Comparison of ENCODE assay signal across 19 cellular contexts in genomic region chr3:17891139-17891850, GRCh38.
DNase-seq lines count a peak whose midpoint lies in the region; ATAC-seq, FAIRE-seq and TF ChIP-seq lines count a peak whose summit lies in the region.
"Had no signal": no experiment of that assay in that cellular context is flagged by ENCODE, and none has a peak within 500 bp of the region (broad histone marks: within the 10 kb centered on the region; RNA-seq: fewer than 3 reads in every experiment).

No MANE protein-coding gene starts in this region.

- no peak overlapping the region for H3K27ac ChIP-seq in CD4-positive, alpha-beta memory T cell (ENCODE audit: low read depth, low read length)
- H3K27ac ChIP-seq: heart right ventricle, skin epidermis, VCaP had no signal

- no peak for TF ChIP-seq CTCF in astrocyte of the spinal cord (IDR thresholded peaks at IDR 0.05; ENCODE audit: low read depth, low read length)
- TF ChIP-seq CTCF in WTC11 (IDR thresholded peaks at IDR 0.05), result no peak

- DNase-seq in A172 (ENCODE audit: low spot score) (peak; percentile 19), H54 (ENCODE audit: insufficient read length, low spot score) (no peak), astrocyte of the spinal cord (ENCODE audit: low read depth, low spot score) (peak; percentile 17), cardiac septum (ENCODE audit: low spot score) (no peak), WTC11 (ENCODE audit: low spot score) (no peak), NK-92 (lab: John Stamatoyannopoulos, UW; ENCODE audit: unreplicated experiment) (no peak)
- no peak for DNase-seq in CD4-positive, alpha-beta memory T cell
- DNase-seq: activated CD8-positive, alpha-beta T cell treated with anti-CD3 and anti-CD28 coated beads for 36 hours; heart right ventricle; NCI-H2029; NCI-H524 treated with DMSO at 0.1 percent for 48 hours; stimulated activated naive CD4-positive, alpha-beta T cell; SW 1271 had no signal

- in situ Hi-C loops in astrocyte of the spinal cord (cut with HindIII; ENCODE audit: low sequenced_read_pairs), result no loop called here

- H3K27me3 Mint-ChIP-seq in CD4-positive, alpha-beta memory T cell, result peaks cover 2 to 4% of the 10 kb centered on the region in 2 donors
- H3K27me3 Mint-ChIP-seq in WTC11 (ENCODE audit: low read depth), result no peaks in the 10 kb centered on the region

- no peak for ATAC-seq in WTC11
- ATAC-seq: activated CD8-positive, alpha-beta T cell treated with anti-CD3 and anti-CD28 coated beads for 36 hours; heart right ventricle had no signal

- no peaks in the 10 kb centered on the region for H3K4me1 ChIP-seq in CD4-positive, alpha-beta memory T cell (ENCODE audit: insufficient read depth, low read length)
- H3K4me1 ChIP-seq: heart right ventricle had no signal

- peaks cover 0 to 11% (median 1%) of the 10 kb centered on the region in 8 donors for H3K9me3 Mint-ChIP-seq in CD4-positive, alpha-beta memory T cell
- H3K9me3 Mint-ChIP-seq in WTC11, result no peaks in the 10 kb centered on the region
- H3K9me3 Mint-ChIP-seq: activated T-helper 1 cell treated with anti-CD3 and anti-CD28 coated beads, Interleukin-12 subunit alpha, Interleukin-12 subunit beta, Interleukin-2, Interleukin-4 antibody, amounts not matched to agents 30 ng/mL and 10 ng/mL and 1 ng/mL, durations not matched to agents 14 hours and 24 hours and 36 hours had no signal

- H3K4me3 ChIP-seq in astrocyte of the spinal cord (ENCODE audit: low read depth, low read length), result no peak overlapping the region
- no peak overlapping the region for H3K4me3 ChIP-seq in CD4-positive, alpha-beta memory T cell (ENCODE audit: low read length in 2 of 2)
- H3K4me3 ChIP-seq: heart right ventricle, skin epidermis had no signal

- no peak overlapping the region for H3K27ac Mint-ChIP-seq in CD4-positive, alpha-beta memory T cell
- H3K27ac Mint-ChIP-seq in WTC11, result no peak overlapping the region
- H3K27ac Mint-ChIP-seq: activated CD8-positive, alpha-beta T cell treated with anti-CD3 and anti-CD28 coated beads for 36 hours; activated T-helper 1 cell treated with anti-CD3 and anti-CD28 coated beads, Interleukin-12 subunit alpha, Interleukin-12 subunit beta, Interleukin-2, Interleukin-4 antibody, amounts not matched to agents 30 ng/mL and 10 ng/mL and 1 ng/mL, durations not matched to agents 14 hours and 24 hours and 36 hours had no signal

- H3K36me3 ChIP-seq in CD4-positive, alpha-beta memory T cell (ENCODE audit: insufficient read depth, low read length), result no peaks in the 10 kb centered on the region
- H3K36me3 ChIP-seq: heart right ventricle had no signal

- no peaks in the 10 kb centered on the region for H3K9me3 ChIP-seq in CD4-positive, alpha-beta memory T cell (ENCODE audit: control insufficient read depth in 1 of 2, low read length in 2 of 2)

- H3K4me1 Mint-ChIP-seq in CD4-positive, alpha-beta memory T cell, result no peaks in the 10 kb centered on the region
- H3K4me1 Mint-ChIP-seq in WTC11, result peaks cover 12% of the 10 kb centered on the region

- CTCF ChIA-PET in CD4-positive, alpha-beta memory T cell (lab: Charles Lee; ENCODE audit: partially characterized antibody), result no interaction called here
- CTCF ChIA-PET in WTC11 (lab: Charles Lee), result interaction anchor here (0.6 kb wide), 1 partner anchor 329 kb away, joined by 3 read pairs; no protein-coding TSS in a partner anchor

- intact Hi-C loops in cardiac septum (cut with DNase I), result no loop called here
- intact Hi-C loops in CD4-positive, alpha-beta memory T cell (cut with micrococcal nuclease), result no loop called here

- FAIRE-seq in H54 (lab: Jason Lieb, UNC), result peak; percentile 88
- peak; percentile 9 for FAIRE-seq in islet of Langerhans (lab: Jason Lieb, UNC)
- FAIRE-seq: endometrium, GM18507 had no signal

- no peaks in the 10 kb centered on the region for H3K27me3 ChIP-seq in CD4-positive, alpha-beta memory T cell (ENCODE audit: insufficient read depth, low read length)
- H3K27me3 ChIP-seq: heart right ventricle had no signal

- TF ChIP-seq POLR2A in H54 (IDR thresholded peaks at IDR 0.05; ENCODE audit: low read depth, low read length), result no peak

- no peak overlapping the region for H3K4me3 Mint-ChIP-seq in CD4-positive, alpha-beta memory T cell
- H3K4me3 Mint-ChIP-seq in WTC11, result no peak overlapping the region
- H3K4me3 Mint-ChIP-seq: activated CD8-positive, alpha-beta T cell treated with anti-CD3 and anti-CD28 coated beads for 36 hours; activated T-helper 1 cell treated with anti-CD3 and anti-CD28 coated beads, Interleukin-12 subunit alpha, Interleukin-12 subunit beta, Interleukin-2, Interleukin-4 antibody, amounts not matched to agents 30 ng/mL and 10 ng/mL and 1 ng/mL, durations not matched to agents 14 hours and 24 hours and 36 hours had no signal

- POLR2A ChIA-PET in CD4-positive, alpha-beta memory T cell (lab: Charles Lee; ENCODE audit: partially characterized antibody), result no interaction called here
- POLR2A ChIA-PET in WTC11 (lab: Charles Lee), result no interaction called here

- H3K36me3 Mint-ChIP-seq in CD4-positive, alpha-beta memory T cell, result no peaks in the 10 kb centered on the region
- H3K36me3 Mint-ChIP-seq in WTC11, result no peaks in the 10 kb centered on the region

TF ChIP-seq in WTC11, 78 proteins besides CTCF, POLR2A, EP300 and RAD21 (continues in another document):
- TF ChIP-seq, protein P1, sequence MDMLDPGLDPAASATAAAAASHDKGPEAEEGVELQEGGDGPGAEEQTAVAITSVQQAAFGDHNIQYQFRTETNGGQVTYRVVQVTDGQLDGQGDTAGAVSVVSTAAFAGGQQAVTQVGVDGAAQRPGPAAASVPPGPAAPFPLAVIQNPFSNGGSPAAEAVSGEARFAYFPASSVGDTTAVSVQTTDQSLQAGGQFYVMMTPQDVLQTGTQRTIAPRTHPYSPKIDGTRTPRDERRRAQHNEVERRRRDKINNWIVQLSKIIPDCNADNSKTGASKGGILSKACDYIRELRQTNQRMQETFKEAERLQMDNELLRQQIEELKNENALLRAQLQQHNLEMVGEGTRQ (CRISPR knock-in tag; IDR thresholded peaks at IDR 0.05), result no peak
- TF ChIP-seq CREB1 (CRISPR knock-in tag; IDR thresholded peaks at IDR 0.05) (no peak), ZMAT4 (CRISPR knock-in tag; IDR thresholded peaks at IDR 0.05) (no peak), ETV6 (CRISPR knock-in tag; IDR thresholded peaks at IDR 0.05) (no peak), ZNF281 (CRISPR knock-in tag; IDR thresholded peaks at IDR 0.05) (no peak), NFYB (CRISPR knock-in tag; conservative IDR thresholded peaks at IDR 0.05; ENCODE audit: low read depth) (no peak), E2F5 (CRISPR knock-in tag; IDR thresholded peaks at IDR 0.05) (no peak), TEAD1 (CRISPR knock-in tag; IDR thresholded peaks at IDR 0.05) (no peak), KAT7 (CRISPR knock-in tag; IDR thresholded peaks at IDR 0.05; ENCODE audit: borderline replicate concordance) (no peak), ZNF423 (CRISPR knock-in tag; IDR thresholded peaks at IDR 0.05) (no peak), ESRRA (CRISPR knock-in tag; IDR thresholded peaks at IDR 0.05; ENCODE audit: borderline replicate concordance) (no peak), TCF7 (CRISPR knock-in tag; IDR thresholded peaks at IDR 0.05; ENCODE audit: low read depth) (no peak), ZNF121 (CRISPR knock-in tag; IDR thresholded peaks at IDR 0.05) (no peak)
- TF ChIP-seq, protein P2, sequence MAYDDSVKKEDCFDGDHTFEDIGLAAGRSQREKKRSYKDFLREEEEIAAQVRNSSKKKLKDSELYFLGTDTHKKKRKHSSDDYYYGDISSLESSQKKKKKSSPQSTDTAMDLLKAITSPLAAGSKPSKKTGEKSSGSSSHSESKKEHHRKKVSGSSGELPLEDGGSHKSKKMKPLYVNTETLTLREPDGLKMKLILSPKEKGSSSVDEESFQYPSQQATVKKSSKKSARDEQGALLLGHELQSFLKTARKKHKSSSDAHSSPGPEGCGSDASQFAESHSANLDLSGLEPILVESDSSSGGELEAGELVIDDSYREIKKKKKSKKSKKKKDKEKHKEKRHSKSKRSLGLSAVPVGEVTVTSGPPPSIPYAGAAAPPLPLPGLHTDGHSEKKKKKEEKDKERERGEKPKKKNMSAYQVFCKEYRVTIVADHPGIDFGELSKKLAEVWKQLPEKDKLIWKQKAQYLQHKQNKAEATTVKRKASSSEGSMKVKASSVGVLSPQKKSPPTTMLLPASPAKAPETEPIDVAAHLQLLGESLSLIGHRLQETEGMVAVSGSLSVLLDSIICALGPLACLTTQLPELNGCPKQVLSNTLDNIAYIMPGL (CRISPR knock-in tag; IDR thresholded peaks at IDR 0.05), result no peak

Comparison
In these comparisons a context has a peak if more than half of its experiments do, and no peak if none do; other contexts are left out.
1. DNase-seq: peak in A172 (single experiment) and astrocyte of the spinal cord (single experiment); none in H54 (single experiment), cardiac septum (single experiment), CD4-positive, alpha-beta memory T cell (0 of 5), WTC11 (single experiment) and NK-92 (single experiment).